ENCODE assay signal across 11 cellular contexts in genomic region chr3:175287361-175287963, GRCh38.
A peak's percentile ranks its signal among the peaks of the same experiment; 100 is the strongest.
DNase-seq lines count a peak whose midpoint lies in the region; ATAC-seq and TF ChIP-seq lines count a peak whose summit lies in the region.
"Had no signal": no experiment of that assay in that cellular context is flagged by ENCODE, and none has a peak within 500 bp of the region (broad histone marks: within the 10 kb centered on the region; RNA-seq: fewer than 3 reads in every experiment).

No MANE protein-coding gene starts in this region.

- DNase-seq in GM13977 (ENCODE audit: low spot score) = peak; percentile 34
- peak; percentile 75 for DNase-seq in NAMALWA (ENCODE audit: low spot score)
- no peak for DNase-seq in breast epithelium (ENCODE audit: low spot score in 2 of 2)
- no peak for DNase-seq in activated gamma-delta T cell (lab: John Stamatoyannopoulos, UW)
- DNase-seq in retina = no peak
- no peak for DNase-seq in NCI-H526 (lab: John Stamatoyannopoulos, UW)
- DNase-seq: activated T-cell treated with anti-CD3 and anti-CD28 coated beads, Interleukin-2, amount 50 U/mL, for 72 hours; NCI-H1105 had no signal

- intact Hi-C loops in breast epithelium (cut with DNase I; ENCODE audit: low total_unique reads) = no loop called here

- H3K27me3 ChIP-seq in breast epithelium = no peaks in the 10 kb centered on the region
- H3K27me3 ChIP-seq: cardiac muscle cell had no signal

- H3K27ac ChIP-seq in breast epithelium = no peak overlapping the region
- H3K27ac ChIP-seq: cardiac muscle cell had no signal

- in situ Hi-C loops in GM13977 (cut with MboI; ENCODE audit: low pct_unique_long_range_greater_than_20kb, low sequenced_read_pairs, unreplicated experiment) = no loop called here

- no peaks in the 10 kb centered on the region for H3K9me3 ChIP-seq in breast epithelium

- no peak for TF ChIP-seq POLR2A in breast epithelium (IDR thresholded peaks at IDR 0.05)

- H3K4me1 ChIP-seq in breast epithelium = no peaks in the 10 kb centered on the region

- H3K36me3 ChIP-seq in breast epithelium = no peaks in the 10 kb centered on the region
- H3K36me3 ChIP-seq: cardiac muscle cell had no signal

- peak; percentile 97 for ATAC-seq in GM21360 (IDR thresholded peaks at IDR 0.05; ENCODE audit: unreplicated experiment)
- peak; percentile 99 for ATAC-seq in HG03039 (IDR thresholded peaks at IDR 0.05; ENCODE audit: unreplicated experiment)
- ATAC-seq: activated T-cell treated with anti-CD3 and anti-CD28 coated beads, Interleukin-2, amount 50 U/mL, for 72 hours had no signal

- no peak overlapping the region for H3K4me3 ChIP-seq in breast epithelium
- H3K4me3 ChIP-seq: cardiac muscle cell had no signal

- TF ChIP-seq CTCF in GM13977 (IDR thresholded peaks at IDR 0.05; ENCODE audit: extremely low read depth, insufficient read depth, missing control alignments) (no peak), breast epithelium (IDR thresholded peaks at IDR 0.05) (no peak)

Comparison
In these comparisons a context has a peak if more than half of its experiments do, and no peak if none do; other contexts are left out.
1. DNase-seq: peak in GM13977 (single experiment) and NAMALWA (single experiment); none in breast epithelium (0 of 2), activated gamma-delta T cell (single experiment), retina (single experiment) and NCI-H526 (0 of 2).